In genomic region chr5:151156732-151157402, GRCh38 we compare ENCODE assay signal across 8 cellular contexts. TPM values are rescaled to one million over a fixed set of nuclear protein-coding genes. Genes with fewer than 3 reads are reported as not detected.
DNase-seq lines count a peak whose midpoint lies in the region; ATAC-seq, FAIRE-seq and TF ChIP-seq lines count a peak whose summit lies in the region.

No MANE protein-coding gene starts in this region.

- no peaks in the 10 kb centered on the region for H3K9me2 ChIP-seq in PC-3 (replicated peaks; ENCODE audit: low read length)

- CTCF ChIA-PET in PC-3 (lab: Charles Lee), result interaction anchor here (0.6 to 0.7 kb wide), 2 partner anchors 82 to 96 kb away, joined by 3 to 4 read pairs; no protein-coding TSS in a partner anchor

- ATAC-seq in PC-3 (peak; percentile 12; the same call in 1 of the 2 replicates), memory B cell (ENCODE audit: low read depth) (peak; percentile 16), upper lobe of right lung (peak; percentile 7)

- no peaks in the 10 kb centered on the region for H3K36me3 ChIP-seq in PC-3 (ENCODE audit: low read depth, low read length)
- H3K36me3 ChIP-seq in upper lobe of right lung, result no peaks in the 10 kb centered on the region

- BruUV-seq in PC-3 (replicated peaks; lab: Mats Ljungman, UMichigan), result TSS peak; percentile 45

- no peaks in the 10 kb centered on the region for H3F3A ChIP-seq in PC-3 (ENCODE audit: low read length, unreplicated experiment)

- no peak for FAIRE-seq in D721Med (lab: Jason Lieb, UNC)
- FAIRE-seq in RCC 7860 (lab: Jason Lieb, UNC), result no peak

- no peak overlapping the region for H3K27ac ChIP-seq in PC-3 (ENCODE audit: low read length)
- peak overlapping the region; percentile 82 for H3K27ac ChIP-seq in upper lobe of right lung

- H2AFZ ChIP-seq in PC-3 (ENCODE audit: low read length), result peak overlapping the region; percentile 95

- no peaks in the 10 kb centered on the region for H4K20me1 ChIP-seq in PC-3 (ENCODE audit: low read length)

- peak overlapping the region; percentile 78 for H3K27ac Mint-ChIP-seq in memory B cell

- peak overlapping the region; percentile 96 for H3K4me3 Mint-ChIP-seq in memory B cell

- intact Hi-C loops in PC-3 (cut with micrococcal nuclease), result no loop called here
- intact Hi-C loops in upper lobe of right lung (cut with DNase I), result no loop called here

- H3K36me3 Mint-ChIP-seq in memory B cell, result peaks cover 4% of the 10 kb centered on the region

- H3K4me3 ChIP-seq in PC-3 (ENCODE audit: low read length) (peak overlapping the region; percentile 67), upper lobe of right lung (peak overlapping the region; percentile 71)

- peak overlapping the region; percentile 66 for H3K9ac ChIP-seq in PC-3 (ENCODE audit: low read length)

- peak; percentile 71 for DNase-seq in activated effector memory CD4-positive, alpha-beta T cell treated with anti-CD3 and anti-CD28 coated beads, Interleukin-2, amount 50 U/mL, for 16 hours
- no peak for DNase-seq in activated effector memory CD4-positive, alpha-beta T cell treated with Interleukin-2 at 50 U/mL for 16 hours
- no peak for DNase-seq in PC-3
- DNase-seq in cerebellar cortex (ENCODE audit: low spot score), result peak; percentile 15
- DNase-seq in memory B cell (ENCODE audit: low spot score in 2 of 2), result no peak
- DNase-seq in upper lobe of right lung, result no peak
- no peak for DNase-seq in D721Med (ENCODE audit: insufficient read length, low spot score)
- no peak for DNase-seq in RCC 7860 (ENCODE audit: low spot score)

- H3K79me2 ChIP-seq in PC-3 (ENCODE audit: low read length), result peaks cover 31% of the 10 kb centered on the region

- no peaks in the 10 kb centered on the region for H3K27me3 Mint-ChIP-seq in memory B cell

- no peaks in the 10 kb centered on the region for H3K9me3 Mint-ChIP-seq in memory B cell

- H3K27me3 ChIP-seq in PC-3 (ENCODE audit: low read length) (no peaks in the 10 kb centered on the region), upper lobe of right lung (no peaks in the 10 kb centered on the region)

- TF ChIP-seq CTCF in PC-3 (conservative IDR thresholded peaks at IDR 0.05; ENCODE audit: low read depth, low read length) (no peak), upper lobe of right lung (IDR thresholded peaks at IDR 0.05) (no peak), D721Med (IDR thresholded peaks at IDR 0.05; ENCODE audit: insufficient read depth, missing control alignments) (no peak)

- H3K9me3 ChIP-seq in PC-3 (ENCODE audit: low read length) (no peaks in the 10 kb centered on the region), upper lobe of right lung (no peaks in the 10 kb centered on the region)

- H3K4me1 ChIP-seq in PC-3 (ENCODE audit: insufficient read depth, low read length) (peaks cover 28% of the 10 kb centered on the region), upper lobe of right lung (peaks cover 50% of the 10 kb centered on the region)

- H3K4me1 Mint-ChIP-seq in memory B cell, result peaks cover 55% of the 10 kb centered on the region

- POLR2A ChIA-PET in PC-3 (lab: Charles Lee; ENCODE audit: unreplicated experiment), result interaction anchor here (0.6 kb wide), 1 partner anchor 154 kb away, joined by 15 read pairs; no protein-coding TSS in a partner anchor

- H3K4me2 ChIP-seq in PC-3 (ENCODE audit: low read length), result peak overlapping the region; percentile 89

RNA-seq across cellular contexts. Expression of gene ANXA6, which starts 0.7 kb away (rescaled TPM):
- total RNA-seq in PC-3 (2014; rRNA removed) (122 and 131 TPM in 2 replicates), upper lobe of right lung (143 TPM)

Comparison
In these comparisons a context has a peak if more than half of its experiments do, and no peak if none do; other contexts are left out.
1. DNase-seq: peak in activated effector memory CD4-positive, alpha-beta T cell treated with anti-CD3 and anti-CD28 coated beads, Interleukin-2, amount 50 U/mL, for 16 hours (single experiment) and cerebellar cortex (single experiment); none in activated effector memory CD4-positive, alpha-beta T cell treated with Interleukin-2 at 50 U/mL for 16 hours (single experiment), PC-3 (single experiment), memory B cell (0 of 2), upper lobe of right lung (single experiment), D721Med (single experiment) and RCC 7860 (single experiment).
2. Peak in every context shown above with its lines, with median percentiles within 50 percentile points of each other: ATAC-seq.